In genomic region chr7:5693529-5693928, GRCh38 we compare ENCODE assay signal across 8 cellular contexts.
DNase-seq lines count a peak whose midpoint lies in the region; ATAC-seq and TF ChIP-seq lines count a peak whose summit lies in the region.

No MANE protein-coding gene starts in this region.

- H3K27ac ChIP-seq in CD4-positive, alpha-beta T cell (ENCODE audit: low read depth, low read length), result peak overlapping the region; percentile 71
- H3K27ac ChIP-seq in left ventricle myocardium inferior (replicated peaks), result peak overlapping the region; percentile 92

- no peaks in the 10 kb centered on the region for H3K9me3 Mint-ChIP-seq in CD4-positive, alpha-beta T cell
- H3K9me3 Mint-ChIP-seq in activated naive CD4-positive, alpha-beta T cell treated with anti-CD3 and anti-CD28 coated beads, Interleukin-2, amount 50 U/mL, for 72 hours, result no peaks in the 10 kb centered on the region
- no peaks in the 10 kb centered on the region for H3K9me3 Mint-ChIP-seq in stimulated activated naive CD8-positive, alpha-beta T cell treated with anti-CD3 and anti-CD28 coated beads, Interleukin-15, amount 100 ng/mL, for 72 hours

- no peaks in the 10 kb centered on the region for H3K9me3 ChIP-seq in CD4-positive, alpha-beta T cell (ENCODE audit: control insufficient read depth, low read length)
- no peaks in the 10 kb centered on the region for H3K9me3 ChIP-seq in left ventricle myocardium inferior (replicated peaks)

- peaks cover 99% of the 10 kb centered on the region for H3K4me1 ChIP-seq in left ventricle myocardium inferior

- no peaks in the 10 kb centered on the region for H3K27me3 ChIP-seq in CD4-positive, alpha-beta T cell (ENCODE audit: control insufficient read depth, insufficient read depth, low read length)
- H3K27me3 ChIP-seq in left ventricle myocardium inferior (ENCODE audit: low read depth), result no peaks in the 10 kb centered on the region

- H3K4me3 ChIP-seq in left ventricle myocardium inferior, result peak overlapping the region; percentile 52

- CTCF ChIA-PET in CD4-positive, alpha-beta T cell (lab: Charles Lee), result interaction anchor here (0.8 to 2.2 kb wide), 4 partner anchors 10 to 315 kb away, joined by 3 to 10 read pairs (median 3); partner anchors contain the start of genes AIMP2, PMS2 and RNF216

- peak overlapping the region; percentile 90 for H3K27ac Mint-ChIP-seq in CD4-positive, alpha-beta T cell
- peak overlapping the region; percentile 92 to 100 for H3K27ac Mint-ChIP-seq in activated naive CD4-positive, alpha-beta T cell treated with anti-CD3 and anti-CD28 coated beads, Interleukin-2, amount 50 U/mL, for 72 hours
- peak overlapping the region; percentile 90 to 97 for H3K27ac Mint-ChIP-seq in stimulated activated naive CD8-positive, alpha-beta T cell treated with anti-CD3 and anti-CD28 coated beads, Interleukin-15, amount 100 ng/mL, for 72 hours

- no peak for ATAC-seq in CD4-positive, alpha-beta T cell (ENCODE audit: poor library complexity)
- ATAC-seq in HG03469 (IDR thresholded peaks at IDR 0.05; ENCODE audit: unreplicated experiment), result peak; percentile 32
- ATAC-seq in activated naive CD4-positive, alpha-beta T cell treated with anti-CD3 and anti-CD28 coated beads, Interleukin-2, amount 50 U/mL, for 72 hours, result peak in 1 of 2 donors; percentile 5
- ATAC-seq in stimulated activated naive CD8-positive, alpha-beta T cell treated with anti-CD3 and anti-CD28 coated beads, Interleukin-15, amount 100 ng/mL, for 72 hours, result no peak

- peaks cover 16% of the 10 kb centered on the region for H3K36me3 Mint-ChIP-seq in CD4-positive, alpha-beta T cell (ENCODE audit: low read depth)
- peaks cover 25 to 60% of the 10 kb centered on the region in 2 donors for H3K36me3 Mint-ChIP-seq in activated naive CD4-positive, alpha-beta T cell treated with anti-CD3 and anti-CD28 coated beads, Interleukin-2, amount 50 U/mL, for 72 hours

- H3K4me3 Mint-ChIP-seq in CD4-positive, alpha-beta T cell, result peak overlapping the region; percentile 96
- H3K4me3 Mint-ChIP-seq in stimulated activated naive CD8-positive, alpha-beta T cell treated with anti-CD3 and anti-CD28 coated beads, Interleukin-15, amount 100 ng/mL, for 72 hours, result peak overlapping the region; percentile 84 to 94

- TF ChIP-seq POLR2A in GM19099 (IDR thresholded peaks at IDR 0.05; ENCODE audit: extremely low read depth, insufficient read length, low read depth), result peak; percentile 20

- POLR2A ChIA-PET in CD4-positive, alpha-beta T cell (lab: Charles Lee), result interaction anchor here (0.6 to 3.0 kb wide), 13 partner anchors 9 to 918 kb away, joined by 3 to 18 read pairs (median 6); partner anchors contain the start of gene AP5Z1

- H3K4me1 Mint-ChIP-seq in CD4-positive, alpha-beta T cell (ENCODE audit: low read depth), result peaks cover 97% of the 10 kb centered on the region
- H3K4me1 Mint-ChIP-seq in stimulated activated naive CD8-positive, alpha-beta T cell treated with anti-CD3 and anti-CD28 coated beads, Interleukin-15, amount 100 ng/mL, for 72 hours, result peaks cover 100% of the 10 kb centered on the region

- DNase-seq in CD4-positive, alpha-beta T cell, result no peak
- no peak for DNase-seq in activated naive CD4-positive, alpha-beta T cell treated with anti-CD3 and anti-CD28 coated beads, Interleukin-2, amount 50 U/mL, for 72 hours (ENCODE audit: low spot score in 2 of 2)
- DNase-seq in left ventricle myocardium inferior (no peak), posterior vena cava (ENCODE audit: low spot score) (no peak)
- no peak for DNase-seq in stimulated activated naive CD8-positive, alpha-beta T cell treated with anti-CD3 and anti-CD28 coated beads, Interleukin-15, amount 100 ng/mL, for 72 hours
- DNase-seq in effector CD8-positive, alpha-beta T cell (lab: John Stamatoyannopoulos, UW), result no peak

- intact Hi-C loops in CD4-positive, alpha-beta T cell (cut with DNase I, micrococcal nuclease), result loop anchor here in 1 of 2 experiments (10.0 kb wide), 1 partner anchor 299 kb away; no protein-coding TSS in a partner anchor
- intact Hi-C loops in left ventricle myocardium inferior (cut with micrococcal nuclease), result no loop called here
- intact Hi-C loops in posterior vena cava (cut with DNase I), result no loop called here

- no peaks in the 10 kb centered on the region for H3K36me3 ChIP-seq in left ventricle myocardium inferior

- no peak for TF ChIP-seq CTCF in CD4-positive, alpha-beta T cell (IDR thresholded peaks at IDR 0.05)
- no peak for TF ChIP-seq CTCF in left ventricle myocardium inferior (IDR thresholded peaks at IDR 0.05; ENCODE audit: borderline replicate concordance)

- H3K27me3 Mint-ChIP-seq in CD4-positive, alpha-beta T cell, result no peaks in the 10 kb centered on the region
- H3K27me3 Mint-ChIP-seq in stimulated activated naive CD8-positive, alpha-beta T cell treated with anti-CD3 and anti-CD28 coated beads, Interleukin-15, amount 100 ng/mL, for 72 hours, result no peaks in the 10 kb centered on the region
